Comparison of ENCODE assay signal across 30 cellular contexts in the genomic region with DNA sequence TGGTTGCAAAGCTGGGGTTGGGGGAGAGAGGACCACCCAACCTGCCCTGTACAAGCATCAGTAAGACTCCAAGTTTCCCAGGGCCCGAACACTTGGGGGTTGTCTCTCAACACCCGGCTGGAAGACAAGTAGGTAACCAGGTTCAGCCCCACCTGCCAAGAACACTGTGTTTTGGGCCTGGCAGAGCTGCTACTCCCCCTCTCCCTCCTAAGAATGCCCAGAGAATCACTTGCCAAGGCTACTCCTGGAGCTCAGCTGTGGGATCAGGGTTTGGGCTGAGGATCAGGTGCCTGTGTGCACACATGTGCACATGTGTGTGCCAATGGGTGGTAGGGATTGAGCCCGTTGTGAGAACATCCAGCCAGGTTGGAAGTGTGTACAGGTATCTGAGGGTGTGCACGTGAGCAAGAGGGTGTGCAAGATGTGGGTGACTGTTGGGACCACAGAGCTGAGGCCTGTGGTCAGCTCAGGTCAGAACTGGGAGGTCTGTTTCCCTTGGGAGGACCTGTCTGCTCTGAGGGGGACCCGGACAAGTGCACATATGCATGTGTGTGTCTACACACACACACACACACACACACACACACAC. TPM values are rescaled to one million over a fixed set of nuclear protein-coding genes. Genes with fewer than 3 reads are reported as not detected.
DNase-seq lines count a peak whose midpoint lies in the region; ATAC-seq, FAIRE-seq and TF ChIP-seq lines count a peak whose summit lies in the region.
"Had no signal": no experiment of that assay in that cellular context is flagged by ENCODE, and none has a peak within 500 bp of the region (broad histone marks: within the 10 kb centered on the region; RNA-seq: fewer than 3 reads in every experiment).

No MANE protein-coding gene starts in this region.

- H3K4me1 ChIP-seq in Caco-2: peaks cover 19% of the 10 kb centered on the region
- peaks cover 30 to 45% of the 10 kb centered on the region in 2 donors for H3K4me1 ChIP-seq in kidney (ENCODE audit: control insufficient read depth in 1 of 2, insufficient read depth in 1 of 2, low read depth in 1 of 2, low read length in 2 of 2)
- H3K4me1 ChIP-seq in small intestine (ENCODE audit: control insufficient read depth in 2 of 2, insufficient read depth in 1 of 2, low read depth in 1 of 2, low read length in 1 of 2): peaks cover 0 to 4% of the 10 kb centered on the region in 2 donors

- H3K4me3 ChIP-seq in Caco-2 (ENCODE audit: low read depth, low read length): no peak overlapping the region
- H3K4me3 ChIP-seq in WERI-Rb-1 (ENCODE audit: low read depth, low read length): no peak overlapping the region
- peak overlapping the region; percentile 70 to 80 for H3K4me3 ChIP-seq in kidney (ENCODE audit: low read length in 2 of 2)
- peak overlapping the region in 1 of 2 donors; percentile 83 for H3K4me3 ChIP-seq in small intestine (ENCODE audit: low read depth in 1 of 2, low read length in 2 of 2)
- H3K4me3 ChIP-seq: dorsolateral prefrontal cortex, lung had no signal

- peaks cover 11% of the 10 kb centered on the region for H3K36me3 Mint-ChIP-seq in Caco-2 (ENCODE audit: insufficient read depth, unreplicated experiment)

- ATAC-seq in HG02973 (IDR thresholded peaks at IDR 0.05; ENCODE audit: unreplicated experiment) (no peak), HG02884 (IDR thresholded peaks at IDR 0.05; ENCODE audit: unreplicated experiment) (no peak)
- ATAC-seq: Panc1 had no signal

- H3K27me3 ChIP-seq in Caco-2 (replicated peaks; ENCODE audit: control insufficient read depth, insufficient read depth, low read length): no peaks in the 10 kb centered on the region
- no peaks in the 10 kb centered on the region for H3K27me3 ChIP-seq in WERI-Rb-1 (ENCODE audit: insufficient read depth, low read depth, severe bottlenecking)
- H3K27me3 ChIP-seq in small intestine (ENCODE audit: control insufficient read depth in 2 of 2, insufficient read depth in 2 of 2, low read length in 2 of 2): no peaks in the 10 kb centered on the region
- H3K27me3 ChIP-seq: dorsolateral prefrontal cortex had no signal

- POLR2A ChIA-PET in Caco-2 (lab: Charles Lee): interaction anchor here (0.6 kb wide), 2 partner anchors 145 to 186 kb away, joined by 3 to 5 read pairs; no protein-coding TSS in a partner anchor

- peak overlapping the region; percentile 89 to 95 for H3K9ac ChIP-seq in kidney (ENCODE audit: low read length in 2 of 2)

- H3K9me3 ChIP-seq in Caco-2 (no peaks in the 10 kb centered on the region), WERI-Rb-1 (ENCODE audit: severe bottlenecking) (no peaks in the 10 kb centered on the region), kidney (ENCODE audit: control insufficient read depth in 1 of 2, low read length in 2 of 2) (no peaks in the 10 kb centered on the region), small intestine (ENCODE audit: control insufficient read depth, low read depth) (no peaks in the 10 kb centered on the region)

- peak overlapping the region; percentile 98 for H3K27ac ChIP-seq in WERI-Rb-1
- peak overlapping the region; percentile 93 to 98 for H3K27ac ChIP-seq in kidney (ENCODE audit: low read depth in 2 of 2, low read length in 2 of 2)
- peak overlapping the region; percentile 50 to 95 for H3K27ac ChIP-seq in small intestine (ENCODE audit: low read depth in 1 of 2, low read length in 1 of 2)

- H3K9me3 Mint-ChIP-seq in Caco-2 (ENCODE audit: unreplicated experiment): no peaks in the 10 kb centered on the region
- H3K9me3 Mint-ChIP-seq: activated B cell treated with CpG ODN at 0.5 μM for 24 hours; central memory CD8-positive, alpha-beta T cell; HFFc6; type B pancreatic cell had no signal

- no peaks in the 10 kb centered on the region for H3K27me3 Mint-ChIP-seq in Caco-2 (ENCODE audit: insufficient read depth, unreplicated experiment)

- H3K36me3 ChIP-seq in Caco-2 (ENCODE audit: control insufficient read depth, insufficient read depth, low read length) (peaks cover 2% of the 10 kb centered on the region; the same call in 1 of the 2 replicates), WERI-Rb-1 (peaks cover 32% of the 10 kb centered on the region), kidney (ENCODE audit: control insufficient read depth in 1 of 2, insufficient read depth in 2 of 2, low read length in 2 of 2) (peaks cover 14 to 18% of the 10 kb centered on the region in 2 donors), small intestine (ENCODE audit: control insufficient read depth in 2 of 2, insufficient read depth in 2 of 2, low read length in 2 of 2) (peaks cover 5 to 7% of the 10 kb centered on the region in 2 donors)

- TF ChIP-seq CTCF in Caco-2 (IDR thresholded peaks at IDR 0.05; ENCODE audit: insufficient read depth in 1 of 2, low read depth in 1 of 2, low read length in 1 of 2, severe bottlenecking in 1 of 2, unreplicated experiment in 1 of 2) (no peak), WERI-Rb-1 (IDR thresholded peaks at IDR 0.05; ENCODE audit: low read depth, low read length) (no peak), kidney (IDR thresholded peaks at IDR 0.05; ENCODE audit: borderline replicate concordance, extremely low read depth, insufficient read depth) (no peak)

- CTCF ChIA-PET in Caco-2 (lab: Charles Lee): interaction anchor here (0.7 kb wide), 2 partner anchors 76 to 95 kb away, joined by 3 to 4 read pairs; a partner anchor contains a TSS

- no peaks in the 10 kb centered on the region for H3K4me1 Mint-ChIP-seq in Caco-2 (ENCODE audit: low read depth, unreplicated experiment)

- intact Hi-C loops in Caco-2 (cut with micrococcal nuclease; ENCODE audit: unreplicated experiment): loop anchor here (5.0 kb wide), 1 partner anchor 49 kb away; a partner anchor contains a TSS
- intact Hi-C loops in kidney (cut with DNase I): no loop called here

- DNase-seq in Caco-2: no peak
- no peak for DNase-seq in WERI-Rb-1
- DNase-seq in kidney: no peak
- DNase-seq in small intestine: no peak
- DNase-seq in NOMO-1 (lab: John Stamatoyannopoulos, UW; ENCODE audit: unreplicated experiment in 2 of 2): no peak
- no peak for DNase-seq in occipital lobe (lab: John Stamatoyannopoulos, UW)
- DNase-seq: activated B cell treated with CpG ODN at 0.5 μM for 24 hours; activated CD4-positive, alpha-beta T cell treated with anti-CD3 and anti-CD28 coated beads, Interleukin-2, amount 50 U/mL, for 1 hour; activated naive CD4-positive, alpha-beta T cell; activated T-cell treated with anti-CD3 and anti-CD28 coated beads, Interleukin-2, amount 50 U/mL, for 48 hours; DND-41; dorsolateral prefrontal cortex; HFFc6; IMR-90; NCI-H1694; NCI-H2171 treated with DMSO at 0.1 percent for 48 hours; NCI-H526; SHP77 treated with DMSO at 0.1 percent for 48 hours; stimulated activated CD8-positive, alpha-beta memory T cell treated with anti-CD3 and anti-CD28 coated beads, Interleukin-4, amount 100 ng/mL, for 48 hours; T-helper 9 cell had no signal

- WGBS in small intestine, 3 donors: 68 to 82% (median 76%) methylated on average over 5 of the region's 5 CpGs

- H3K4me3 Mint-ChIP-seq in Caco-2 (ENCODE audit: unreplicated experiment): no peak overlapping the region
- H3K4me3 Mint-ChIP-seq: central memory CD8-positive, alpha-beta T cell; HFFc6 had no signal

- peak overlapping the region; percentile 8 for H3K27ac Mint-ChIP-seq in Caco-2 (ENCODE audit: unreplicated experiment)
- H3K27ac Mint-ChIP-seq: activated B cell treated with CpG ODN at 0.5 μM for 24 hours, HFFc6 had no signal

- no peak for FAIRE-seq in kidney (lab: Jason Lieb, UNC)
- no peak for FAIRE-seq in small intestine (lab: Jason Lieb, UNC)

- BruUV-seq in Caco-2 (replicated peaks; lab: Mats Ljungman, UMichigan): no TSS peak

RNA-seq across cellular contexts. Expression of a gene that starts 2.3 kb away (rescaled TPM):
- total RNA-seq in Caco-2 (2022) (11.3 and 12.3 TPM in 2 replicates), kidney (139 TPM), occipital lobe (not detected)
- polyA plus RNA-seq in kidney (ENCODE audit: insufficient read depth, low read depth, low replicate concordance) (1,022 TPM), small intestine (100 to 1,000 TPM in 2 of 3 donors, 10 to 100 TPM in 1; 93.7 to 166 (median 129) TPM)
- total RNA-seq: glomerular endothelial cell, HFFc6, IMR-90, pulmonary artery endothelial cell had no signal

RNA-seq across cellular contexts. Expression of a gene that starts 16.9 kb away (rescaled TPM):
- total RNA-seq in Caco-2 (2022) (1.0 and 1.3 TPM in 2 replicates), kidney (23.6 TPM), occipital lobe (2.3 TPM)
- polyA plus RNA-seq in kidney (ENCODE audit: insufficient read depth, low read depth, low replicate concordance) (14.6 TPM), small intestine (1 to 10 TPM in 2 of 3 donors, not detected in 1; 1.9 to 5.3 TPM)

RNA-seq across cellular contexts. Expression of a gene that starts 39.9 kb away (rescaled TPM):
- 0.39 and 0.56 TPM in 2 replicates for total RNA-seq in Caco-2 (2022)
- 8.2 TPM for total RNA-seq in kidney
- polyA plus RNA-seq in kidney (ENCODE audit: insufficient read depth, low read depth, low replicate concordance): 108 TPM
- 10 to 100 TPM; 10.3 to 34.8 (median 19.9) TPM for polyA plus RNA-seq in small intestine
- total RNA-seq in occipital lobe: 2.3 TPM
- total RNA-seq: activated B cell treated with CpG ODN at 0.5 μM for 24 hours had no signal

RNA-seq across cellular contexts. Expression of a gene that starts 47.7 kb away (rescaled TPM):
- total RNA-seq in Caco-2 (2022) (107 and 110 TPM in 2 replicates), kidney (100 TPM), occipital lobe (63.0 TPM)
- polyA plus RNA-seq in kidney (ENCODE audit: insufficient read depth, low read depth, low replicate concordance) (208 TPM), small intestine (100 to 1,000 TPM; 120 to 158 (median 154) TPM)

RNA-seq across cellular contexts. Expression of a gene that starts 50.1 kb away (rescaled TPM):
- total RNA-seq in Caco-2 (2022) (not detected in 2 replicates), kidney (not detected), occipital lobe (not detected)
- polyA plus RNA-seq in kidney (ENCODE audit: insufficient read depth, low read depth, low replicate concordance) (2.7 TPM), small intestine (under 1 TPM in 1 of 3 donors, not detected in 2; 0.10 TPM)
- total RNA-seq: activated B cell treated with CpG ODN at 0.5 μM for 24 hours, glomerular endothelial cell, HFFc6, IMR-90, pulmonary artery endothelial cell, skeletal muscle tissue had no signal
- polyA plus RNA-seq: BJ, IMR-90 had no signal

Comparison
In these comparisons a context has a peak if more than half of its experiments do, and no peak if none do; other contexts are left out.
1. H3K4me3 ChIP-seq: peak in kidney (2 of 2); none in Caco-2 (single experiment) and WERI-Rb-1 (single experiment).
2. RNA of a gene that starts 2.3 kb away (total RNA-seq): 139 TPM in kidney (single experiment) and 11.3 to 12.3 TPM in Caco-2; not detected in occipital lobe (single experiment); every median in the first group is over 10 times any median in the second.
3. Peak in every context shown above with its lines, with median percentiles within 50 percentile points of each other: H3K27ac ChIP-seq.